In genomic region chr2:236008857-236009256, GRCh38 we compare ENCODE assay signal across 1 cellular context.
TF ChIP-seq lines count a peak whose summit lies in the region.

No MANE protein-coding gene starts in this region.

TF ChIP-seq in HepG2, 621 proteins besides CTCF, POLR2A, EP300 and RAD21 (continued from another document):
- peak; percentile 78 for TF ChIP-seq MAX (IDR thresholded peaks at IDR 0.05)
- peak; percentile 79 for TF ChIP-seq ARID5B (CRISPR knock-in tag; IDR thresholded peaks at IDR 0.05)
- TF ChIP-seq, protein P1, sequence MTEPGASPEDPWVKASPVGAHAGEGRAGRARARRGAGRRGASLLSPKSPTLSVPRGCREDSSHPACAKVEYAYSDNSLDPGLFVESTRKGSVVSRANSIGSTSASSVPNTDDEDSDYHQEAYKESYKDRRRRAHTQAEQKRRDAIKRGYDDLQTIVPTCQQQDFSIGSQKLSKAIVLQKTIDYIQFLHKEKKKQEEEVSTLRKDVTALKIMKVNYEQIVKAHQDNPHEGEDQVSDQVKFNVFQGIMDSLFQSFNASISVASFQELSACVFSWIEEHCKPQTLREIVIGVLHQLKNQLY (CRISPR knock-in tag; IDR thresholded peaks at IDR 0.05) = peak; percentile 37; the same call in 1 of the 2 replicates
- TF ChIP-seq, protein P2, sequence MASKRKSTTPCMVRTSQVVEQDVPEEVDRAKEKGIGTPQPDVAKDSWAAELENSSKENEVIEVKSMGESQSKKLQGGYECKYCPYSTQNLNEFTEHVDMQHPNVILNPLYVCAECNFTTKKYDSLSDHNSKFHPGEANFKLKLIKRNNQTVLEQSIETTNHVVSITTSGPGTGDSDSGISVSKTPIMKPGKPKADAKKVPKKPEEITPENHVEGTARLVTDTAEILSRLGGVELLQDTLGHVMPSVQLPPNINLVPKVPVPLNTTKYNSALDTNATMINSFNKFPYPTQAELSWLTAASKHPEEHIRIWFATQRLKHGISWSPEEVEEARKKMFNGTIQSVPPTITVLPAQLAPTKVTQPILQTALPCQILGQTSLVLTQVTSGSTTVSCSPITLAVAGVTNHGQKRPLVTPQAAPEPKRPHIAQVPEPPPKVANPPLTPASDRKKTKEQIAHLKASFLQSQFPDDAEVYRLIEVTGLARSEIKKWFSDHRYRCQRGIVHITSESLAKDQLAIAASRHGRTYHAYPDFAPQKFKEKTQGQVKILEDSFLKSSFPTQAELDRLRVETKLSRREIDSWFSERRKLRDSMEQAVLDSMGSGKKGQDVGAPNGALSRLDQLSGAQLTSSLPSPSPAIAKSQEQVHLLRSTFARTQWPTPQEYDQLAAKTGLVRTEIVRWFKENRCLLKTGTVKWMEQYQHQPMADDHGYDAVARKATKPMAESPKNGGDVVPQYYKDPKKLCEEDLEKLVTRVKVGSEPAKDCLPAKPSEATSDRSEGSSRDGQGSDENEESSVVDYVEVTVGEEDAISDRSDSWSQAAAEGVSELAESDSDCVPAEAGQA (IDR thresholded peaks at IDR 0.05; ENCODE audit: low read depth) = 0 out of 2 replicates have a peak, but pooled peaks have one; percentile 47
- TF ChIP-seq, protein P2 (CRISPR knock-in tag; IDR thresholded peaks at IDR 0.05; ENCODE audit: borderline replicate concordance) = no peak
- peak; percentile 60 for TF ChIP-seq FOXA3 (CRISPR knock-in tag; IDR thresholded peaks at IDR 0.05)
- TF ChIP-seq, protein P3, sequence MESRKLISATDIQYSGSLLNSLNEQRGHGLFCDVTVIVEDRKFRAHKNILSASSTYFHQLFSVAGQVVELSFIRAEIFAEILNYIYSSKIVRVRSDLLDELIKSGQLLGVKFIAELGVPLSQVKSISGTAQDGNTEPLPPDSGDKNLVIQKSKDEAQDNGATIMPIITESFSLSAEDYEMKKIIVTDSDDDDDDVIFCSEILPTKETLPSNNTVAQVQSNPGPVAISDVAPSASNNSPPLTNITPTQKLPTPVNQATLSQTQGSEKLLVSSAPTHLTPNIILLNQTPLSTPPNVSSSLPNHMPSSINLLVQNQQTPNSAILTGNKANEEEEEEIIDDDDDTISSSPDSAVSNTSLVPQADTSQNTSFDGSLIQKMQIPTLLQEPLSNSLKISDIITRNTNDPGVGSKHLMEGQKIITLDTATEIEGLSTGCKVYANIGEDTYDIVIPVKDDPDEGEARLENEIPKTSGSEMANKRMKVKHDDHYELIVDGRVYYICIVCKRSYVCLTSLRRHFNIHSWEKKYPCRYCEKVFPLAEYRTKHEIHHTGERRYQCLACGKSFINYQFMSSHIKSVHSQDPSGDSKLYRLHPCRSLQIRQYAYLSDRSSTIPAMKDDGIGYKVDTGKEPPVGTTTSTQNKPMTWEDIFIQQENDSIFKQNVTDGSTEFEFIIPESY (CRISPR knock-in tag; IDR thresholded peaks at IDR 0.05) = peak; percentile 99
- TF ChIP-seq, protein P4, sequence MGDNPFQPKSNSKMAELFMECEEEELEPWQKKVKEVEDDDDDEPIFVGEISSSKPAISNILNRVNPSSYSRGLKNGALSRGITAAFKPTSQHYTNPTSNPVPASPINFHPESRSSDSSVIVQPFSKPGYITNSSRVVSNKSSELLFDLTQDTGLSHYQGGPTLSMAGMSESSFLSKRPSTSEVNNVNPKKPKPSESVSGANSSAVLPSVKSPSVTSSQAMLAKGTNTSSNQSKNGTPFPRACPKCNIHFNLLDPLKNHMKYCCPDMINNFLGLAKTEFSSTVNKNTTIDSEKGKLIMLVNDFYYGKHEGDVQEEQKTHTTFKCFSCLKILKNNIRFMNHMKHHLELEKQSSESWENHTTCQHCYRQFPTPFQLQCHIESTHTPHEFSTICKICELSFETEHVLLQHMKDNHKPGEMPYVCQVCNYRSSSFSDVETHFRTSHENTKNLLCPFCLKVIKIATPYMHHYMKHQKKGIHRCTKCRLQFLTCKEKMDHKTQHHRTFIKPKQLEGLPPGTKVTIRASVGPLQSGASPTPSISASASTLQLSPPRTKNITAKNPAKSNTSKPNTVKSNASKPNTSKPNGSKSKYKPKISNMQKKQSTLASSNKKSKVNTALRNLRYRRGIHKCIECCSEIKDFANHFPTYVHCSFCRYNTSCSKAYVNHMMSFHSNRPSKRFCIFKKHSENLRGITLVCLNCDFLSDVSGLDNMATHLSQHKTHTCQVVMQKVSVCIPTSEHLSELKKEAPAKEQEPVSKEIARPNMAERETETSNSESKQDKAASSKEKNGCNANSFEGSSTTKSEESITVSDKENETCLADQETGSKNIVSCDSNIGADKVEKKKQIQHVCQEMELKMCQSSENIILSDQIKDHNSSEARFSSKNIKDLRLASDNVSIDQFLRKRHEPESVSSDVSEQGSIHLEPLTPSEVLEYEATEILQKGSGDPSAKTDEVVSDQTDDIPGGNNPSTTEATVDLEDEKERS (CRISPR knock-in tag; IDR thresholded peaks at IDR 0.05) = 0 out of 2 replicates have a peak, but pooled peaks have one; percentile 69
- TF ChIP-seq ZNF331 (CRISPR knock-in tag; IDR thresholded peaks at IDR 0.05) = peak; percentile 52; the same call in 1 of the 2 replicates
- 0 out of 2 replicates have a peak, but pooled peaks have one; percentile 28 for TF ChIP-seq ZNF605 (CRISPR knock-in tag; IDR thresholded peaks at IDR 0.05)
- TF ChIP-seq PAF1 (CRISPR knock-in tag; IDR thresholded peaks at IDR 0.05) = no peak
- TF ChIP-seq ZNF614 (CRISPR knock-in tag; IDR thresholded peaks at IDR 0.05; ENCODE audit: borderline replicate concordance) = peak; percentile 56; the same call in 1 of the 2 replicates
- TF ChIP-seq ZNF644 (CRISPR knock-in tag; IDR thresholded peaks at IDR 0.05; ENCODE audit: low read depth) = 0 out of 2 replicates have a peak, but pooled peaks have one; percentile 64
TF ChIP-seq in HepG2: peak in this region for 54.
